ENCODE assay signal across 8 cellular contexts in genomic region chr7:74874748-74875512, GRCh38. TPM values are rescaled to one million over a fixed set of nuclear protein-coding genes. Genes with fewer than 3 reads are reported as not detected.
DNase-seq lines count a peak whose midpoint lies in the region; ATAC-seq and TF ChIP-seq lines count a peak whose summit lies in the region.
"Not testable (repeated sequence)": the region's sequence is repeated elsewhere in the genome, so short reads cannot be mapped to it uniquely, and the experiment has no call there.

No MANE protein-coding gene starts in this region.

- not testable (repeated sequence) for H3K36me3 Mint-ChIP-seq in activated CD8-positive, alpha-beta T cell treated with anti-CD3 and anti-CD28 coated beads for 36 hours (ENCODE audit: low read depth); chondrocyte (ENCODE audit: low read depth); neural crest cell (ENCODE audit: low read depth)

- H3K4me1 Mint-ChIP-seq in activated CD8-positive, alpha-beta T cell treated with anti-CD3 and anti-CD28 coated beads for 36 hours (ENCODE audit: low read depth); chondrocyte (ENCODE audit: low read depth); neural crest cell: not testable (repeated sequence)

- H3K27ac Mint-ChIP-seq in activated CD8-positive, alpha-beta T cell treated with anti-CD3 and anti-CD28 coated beads for 36 hours; neural crest cell (ENCODE audit: unreplicated experiment): not testable (repeated sequence)
- peak overlapping the region; percentile 79 for H3K27ac Mint-ChIP-seq in chondrocyte (ENCODE audit: unreplicated experiment)

- peak; percentile 24 for ATAC-seq in activated CD8-positive, alpha-beta T cell treated with anti-CD3 and anti-CD28 coated beads for 36 hours
- peak; percentile 88 for ATAC-seq in left colon

- H3K4me3 Mint-ChIP-seq in activated CD8-positive, alpha-beta T cell treated with anti-CD3 and anti-CD28 coated beads for 36 hours; chondrocyte (ENCODE audit: unreplicated experiment): not testable (repeated sequence)
- H3K4me3 Mint-ChIP-seq in neural crest cell = peak overlapping the region; percentile 44

- CTCF ChIA-PET in activated CD8-positive, alpha-beta T cell treated with anti-CD3 and anti-CD28 coated beads for 36 hours (lab: Charles Lee) = not testable (repeated sequence)

- TF ChIP-seq CTCF in activated CD8-positive, alpha-beta T cell treated with anti-CD3 and anti-CD28 coated beads for 36 hours (IDR thresholded peaks at IDR 0.05); chondrocyte (IDR thresholded peaks at IDR 0.05); neural crest cell (conservative IDR thresholded peaks at IDR 0.05): not testable (repeated sequence)

- POLR2A ChIA-PET in activated CD8-positive, alpha-beta T cell treated with anti-CD3 and anti-CD28 coated beads for 36 hours (lab: Charles Lee) = not testable (repeated sequence)

- DNase-seq in A172 (ENCODE audit: low spot score) (peak; percentile 19), HT1080 (ENCODE audit: low read depth) (peak; percentile 50), head of caudate nucleus (peak; percentile 38 to 85 (median 65)), left colon (peak; percentile 41 to 50), neural crest cell (ENCODE audit: low read depth, low spot score) (peak; percentile 33), substantia nigra (lab: John Stamatoyannopoulos, UW) (peak in 42 of 49 donors; percentile 1 to 74 (median 46))
- DNase-seq in activated CD8-positive, alpha-beta T cell treated with anti-CD3 and anti-CD28 coated beads for 36 hours; chondrocyte (ENCODE audit: low spot score): not testable (repeated sequence)

- H3K9me3 Mint-ChIP-seq in activated CD8-positive, alpha-beta T cell treated with anti-CD3 and anti-CD28 coated beads for 36 hours; chondrocyte (ENCODE audit: low read depth); neural crest cell: not testable (repeated sequence)

- intact Hi-C loops in activated CD8-positive, alpha-beta T cell treated with anti-CD3 and anti-CD28 coated beads for 36 hours (cut with micrococcal nuclease); head of caudate nucleus (cut with DNase I); left colon (cut with DNase I, micrococcal nuclease): not testable (repeated sequence)

- not testable (repeated sequence) for H3K27me3 Mint-ChIP-seq in activated CD8-positive, alpha-beta T cell treated with anti-CD3 and anti-CD28 coated beads for 36 hours; chondrocyte (ENCODE audit: low read depth); neural crest cell (ENCODE audit: low read depth)

- peak overlapping the region; percentile 9 for H3K27ac ChIP-seq in substantia nigra (ENCODE audit: low read depth, low read length, poor library complexity, severe bottlenecking)

RNA-seq across cellular contexts. Expression of gene GTF2IRD2, which starts 23.5 kb away (rescaled TPM):
- 31.9 and 38.4 TPM in 2 replicates for total RNA-seq in A172 (2014; rRNA removed; shearing (Covaris generic))
- total RNA-seq in HT1080 (2014; rRNA removed; shearing (Covaris generic)) = 3.5 TPM in 1 of 2 replicates, not detected in the other
- 4.8 and 6.2 TPM in 2 replicates for polyA plus RNA-seq in HT1080 (2015; cell fraction: cytosol; rRNA removed)
- polyA plus RNA-seq in HT1080 (2015; cell fraction: nucleus; rRNA removed) = 3.9 and 5.2 TPM in 2 replicates
- 1 to 10 TPM; 2.8 to 4.1 TPM for total RNA-seq in activated CD8-positive, alpha-beta T cell treated with anti-CD3 and anti-CD28 coated beads for 36 hours
- 14.5 to 16.2 TPM (median 15.1 TPM) in 3 replicates for total RNA-seq in chondrocyte
- total RNA-seq in left colon = 10 to 100 TPM; 17.3 to 21.2 TPM
- total RNA-seq in neural crest cell = 19.4 and 19.9 TPM in 2 replicates
